ENCODE assay signal across 11 cellular contexts in genomic region chr6:16236009-16236501, GRCh38. TPM values are rescaled to one million over a fixed set of nuclear protein-coding genes. Genes with fewer than 3 reads are reported as not detected.
DNase-seq lines count a peak whose midpoint lies in the region; ATAC-seq, FAIRE-seq and TF ChIP-seq lines count a peak whose summit lies in the region.
"Had no signal": no experiment of that assay in that cellular context is flagged by ENCODE, and none has a peak within 500 bp of the region (broad histone marks: within the 10 kb centered on the region; RNA-seq: fewer than 3 reads in every experiment).

No MANE protein-coding gene starts in this region.

- H3K27ac Mint-ChIP-seq in T-helper 17 cell, result no peak overlapping the region
- peak overlapping the region; percentile 11 for H3K27ac Mint-ChIP-seq in stimulated activated naive B cell treated with anti-CD40 and anti-IgM and Interleukin-4, amounts not matched to agents 10 μg/mL and 1 μg/mL and 100 μg/mL, for 72 hours

- ATAC-seq in T-helper 17 cell, result no peak
- no peak for ATAC-seq in stimulated activated naive B cell treated with anti-CD40 and anti-IgM and Interleukin-4, amounts not matched to agents 10 μg/mL and 1 μg/mL and 100 μg/mL, for 72 hours (replicated peaks)
- ATAC-seq in HG03342 (IDR thresholded peaks at IDR 0.05; ENCODE audit: unreplicated experiment), result no peak
- ATAC-seq in HG02973 (IDR thresholded peaks at IDR 0.05; ENCODE audit: unreplicated experiment), result no peak

- H3K4me1 Mint-ChIP-seq in T-helper 17 cell, result peaks cover 15% of the 10 kb centered on the region
- H3K4me1 Mint-ChIP-seq in stimulated activated naive B cell treated with anti-CD40 and anti-IgM and Interleukin-4, amounts not matched to agents 10 μg/mL and 1 μg/mL and 100 μg/mL, for 72 hours, result peaks cover 27 to 44% of the 10 kb centered on the region in 2 donors

- no peaks in the 10 kb centered on the region for H3K27me3 ChIP-seq in hepatocyte
- peaks cover 7% of the 10 kb centered on the region for H3K27me3 ChIP-seq in effector memory CD4-positive, alpha-beta T cell (replicated peaks; ENCODE audit: control insufficient read depth, insufficient read depth, low read length, poor library complexity, severe bottlenecking)

- H4K20me1 ChIP-seq in hepatocyte (ENCODE audit: insufficient read depth, poor library complexity, severe bottlenecking), result no peaks in the 10 kb centered on the region

- FAIRE-seq in GM12891 (lab: Jason Lieb, UNC), result peak; percentile 23

- DNase-seq in GM12891 (ENCODE audit: insufficient read length, low spot score) (no peak), T-helper 17 cell (no peak), hepatocyte (ENCODE audit: low spot score) (no peak), SK-N-DZ (ENCODE audit: low spot score) (no peak)
- DNase-seq in stimulated activated naive B cell treated with anti-CD40 and anti-IgM and Interleukin-4, amounts not matched to agents 10 μg/mL and 1 μg/mL and 100 μg/mL, for 72 hours, result no peak
- no peak for DNase-seq in effector memory CD4-positive, alpha-beta T cell
- DNase-seq: NCI-H446 had no signal

- H3K4me3 Mint-ChIP-seq in T-helper 17 cell, result peak overlapping the region; percentile 32
- H3K4me3 Mint-ChIP-seq in stimulated activated naive B cell treated with anti-CD40 and anti-IgM and Interleukin-4, amounts not matched to agents 10 μg/mL and 1 μg/mL and 100 μg/mL, for 72 hours, result peak overlapping the region; percentile 6 to 46

- H3K27ac ChIP-seq in hepatocyte, result peak overlapping the region; percentile 0
- no peak overlapping the region for H3K27ac ChIP-seq in effector memory CD4-positive, alpha-beta T cell (ENCODE audit: insufficient read depth, low read length, poor library complexity, severe bottlenecking)
- H3K27ac ChIP-seq: cardiac muscle cell, epithelial cell of prostate had no signal

- H3K4me3 ChIP-seq in hepatocyte, result no peak overlapping the region
- no peak overlapping the region for H3K4me3 ChIP-seq in effector memory CD4-positive, alpha-beta T cell (ENCODE audit: insufficient read depth, low read depth, low read length, poor library complexity, severe bottlenecking)
- H3K4me3 ChIP-seq: cardiac muscle cell had no signal

- no peak for TF ChIP-seq CTCF in hepatocyte (IDR thresholded peaks at IDR 0.05; ENCODE audit: poor library complexity)

- H3K9me3 ChIP-seq in T-helper 17 cell (ENCODE audit: control insufficient read depth, low read length, poor library complexity, severe bottlenecking) (no peaks in the 10 kb centered on the region), hepatocyte (ENCODE audit: low read depth) (no peaks in the 10 kb centered on the region)
- H3K9me3 ChIP-seq in effector memory CD4-positive, alpha-beta T cell (ENCODE audit: control insufficient read depth, low read length), result no peaks in the 10 kb centered on the region

- H3K36me3 ChIP-seq in hepatocyte (replicated peaks; ENCODE audit: insufficient read depth, low read depth), result no peaks in the 10 kb centered on the region
- H3K36me3 ChIP-seq in effector memory CD4-positive, alpha-beta T cell (ENCODE audit: control insufficient read depth, insufficient read depth, low read length), result no peaks in the 10 kb centered on the region
- H3K36me3 ChIP-seq: cardiac muscle cell had no signal

- peak overlapping the region; percentile 48 for H3K4me2 ChIP-seq in hepatocyte

- H3K36me3 Mint-ChIP-seq in T-helper 17 cell (ENCODE audit: low read depth), result peaks cover 3% of the 10 kb centered on the region
- no peaks in the 10 kb centered on the region for H3K36me3 Mint-ChIP-seq in stimulated activated naive B cell treated with anti-CD40 and anti-IgM and Interleukin-4, amounts not matched to agents 10 μg/mL and 1 μg/mL and 100 μg/mL, for 72 hours

- H2AFZ ChIP-seq in hepatocyte, result no peak overlapping the region

- peaks cover 13% of the 10 kb centered on the region for H3K4me1 ChIP-seq in hepatocyte (ENCODE audit: insufficient read depth)
- no peaks in the 10 kb centered on the region for H3K4me1 ChIP-seq in effector memory CD4-positive, alpha-beta T cell (ENCODE audit: control insufficient read depth, insufficient read depth, low read length, poor library complexity, severe bottlenecking)

- H3K9me3 Mint-ChIP-seq in stimulated activated naive B cell treated with anti-CD40 and anti-IgM and Interleukin-4, amounts not matched to agents 10 μg/mL and 1 μg/mL and 100 μg/mL, for 72 hours, result no peaks in the 10 kb centered on the region

- H3K9me2 ChIP-seq in hepatocyte (replicated peaks; ENCODE audit: insufficient read depth), result no peaks in the 10 kb centered on the region

- 51% methylated on average over 4 of the region's 4 CpGs for WGBS in hepatocyte (ENCODE audit: low lambda C conversion rate, missing lambda C conversion rate)

- no peaks in the 10 kb centered on the region for H3K79me2 ChIP-seq in hepatocyte

- peaks cover 50% of the 10 kb centered on the region for H3K27me3 Mint-ChIP-seq in T-helper 17 cell
- H3K27me3 Mint-ChIP-seq in stimulated activated naive B cell treated with anti-CD40 and anti-IgM and Interleukin-4, amounts not matched to agents 10 μg/mL and 1 μg/mL and 100 μg/mL, for 72 hours, result peaks cover 27 to 31% of the 10 kb centered on the region in 2 donors

- TF ChIP-seq POLR2A in GM12891 (IDR thresholded peaks at IDR 0.05; ENCODE audit: low read depth, low read length), result no peak

TF ChIP-seq in GM12891, 5 proteins besides CTCF, POLR2A, EP300 and RAD21:
- TF ChIP-seq TAF1 (IDR thresholded peaks at IDR 0.05; ENCODE audit: low read depth, low read length) (no peak), PAX5 (IDR thresholded peaks at IDR 0.05; ENCODE audit: insufficient read depth, low read length, severe bottlenecking) (no peak), POU2F2 (IDR thresholded peaks at IDR 0.05; ENCODE audit: low read depth, low read length) (no peak), SPI1 (IDR thresholded peaks at IDR 0.05; ENCODE audit: low read depth, low read length) (no peak), POLR2AphosphoS5 (IDR thresholded peaks at IDR 0.05; ENCODE audit: low read depth, low read length) (no peak)

RNA-seq across cellular contexts. Expression of gene GMPR, which starts 2.3 kb away (rescaled TPM):
- polyA plus RNA-seq in GM12891 (2012; ENCODE audit: low read depth, missing spikeins), result 9.8 TPM
- total RNA-seq in T-helper 17 cell, result 10 to 100 TPM in 1 of 2 donors, under 1 TPM in 1; 0.52 to 33.6 TPM
- 6.1 and 8.7 TPM in 2 replicates for total RNA-seq in hepatocyte
- 16.5 and 16.6 TPM in 2 replicates for polyA plus RNA-seq in hepatocyte
- 2.3 and 5.3 TPM in 2 replicates for polyA plus RNA-seq in SK-N-DZ (2014; cell fraction: cytosol; rRNA removed)
- 0.89 and 2.3 TPM in 2 replicates for polyA plus RNA-seq in SK-N-DZ (2014; cell fraction: nucleus; rRNA removed)
